In the genomic region with DNA sequence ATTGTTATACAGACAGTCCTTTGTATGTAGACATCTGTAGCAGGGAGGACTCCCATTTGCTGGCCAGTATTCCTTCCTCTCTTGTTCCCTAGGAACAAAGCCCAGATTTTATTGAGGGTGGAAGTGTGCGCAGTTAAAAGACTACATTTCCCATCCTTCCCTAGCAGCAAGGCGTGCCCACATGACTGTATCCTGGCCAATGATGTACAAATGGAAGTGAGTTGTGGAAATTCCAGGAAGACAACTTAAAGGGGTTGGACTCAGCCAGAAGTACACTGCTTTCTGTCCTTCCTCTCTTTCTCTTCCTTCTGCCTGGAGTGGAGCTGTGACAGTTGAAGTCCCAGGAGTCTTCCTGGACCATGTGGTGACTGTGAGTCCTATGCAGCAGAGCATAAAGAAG, we compare ENCODE assay signal across 7 cellular contexts.
A peak's percentile ranks its signal among the peaks of the same experiment; 100 is the strongest.
DNase-seq lines count a peak whose midpoint lies in the region; ATAC-seq and TF ChIP-seq lines count a peak whose summit lies in the region.

No MANE protein-coding gene starts in this region.

- DNase-seq in ELR (ENCODE audit: low read depth) (peak; percentile 33), NCI-H226 (peak; percentile 11), dermis blood vessel endothelial cell (peak; percentile 34), occipital lobe (lab: John Stamatoyannopoulos, UW) (peak; percentile 21), testis (no peak)
- no peak for DNase-seq in central memory CD4-positive, alpha-beta T cell

- H3K36me3 ChIP-seq in testis (ENCODE audit: low read depth, missing control alignments), result no peaks in the 10 kb centered on the region

- TF ChIP-seq CTCF in testis (IDR thresholded peaks at IDR 0.05), result no peak

- no peak for TF ChIP-seq POLR2A in testis (IDR thresholded peaks at IDR 0.05)

- H3K9me3 ChIP-seq in testis, result no peaks in the 10 kb centered on the region

- no peak overlapping the region for H3K27ac ChIP-seq in testis

- WGBS in testis, 2 donors, result 45 to 57% methylated on average over 2 of the region's 2 CpGs

- intact Hi-C loops in testis (cut with DNase I; ENCODE audit: low total_unique reads), result no loop called here

- ATAC-seq in HG03045 (IDR thresholded peaks at IDR 0.05; ENCODE audit: unreplicated experiment), result no peak

- no peaks in the 10 kb centered on the region for H3K4me1 ChIP-seq in testis

- H3K27me3 ChIP-seq in testis, result no peaks in the 10 kb centered on the region

- H3K4me3 ChIP-seq in testis, result no peak overlapping the region

Comparison
In these comparisons a context has a peak if more than half of its experiments do, and no peak if none do; other contexts are left out.
1. DNase-seq: peak in ELR (single experiment), NCI-H226 (single experiment), dermis blood vessel endothelial cell (single experiment) and occipital lobe (single experiment); none in testis (single experiment) and central memory CD4-positive, alpha-beta T cell (single experiment).